9 cellular contexts compared by ENCODE assay signal in the genomic region with DNA sequence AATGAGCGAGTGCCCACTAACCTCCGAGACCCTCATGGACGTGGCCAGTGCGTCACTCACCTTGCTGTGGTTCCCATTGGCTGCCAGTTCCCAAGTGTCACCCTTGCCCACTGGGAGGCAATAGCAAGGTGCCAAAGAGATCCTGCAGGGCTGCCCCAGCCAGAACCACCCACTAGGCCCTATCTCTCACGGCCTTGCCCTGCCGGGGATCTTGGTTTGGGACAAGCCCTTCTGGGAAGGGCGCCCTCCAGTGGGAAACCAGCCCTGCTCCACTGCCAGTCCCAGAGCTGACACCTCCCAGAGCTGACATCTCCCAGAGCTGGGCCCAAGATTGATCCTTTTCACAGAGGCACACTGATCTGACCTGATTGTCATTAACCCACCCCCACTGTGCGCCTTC. TPM values are rescaled to one million over a fixed set of nuclear protein-coding genes. Genes with fewer than 3 reads are reported as not detected.
A peak's percentile ranks its signal among the peaks of the same experiment; 100 is the strongest.
DNase-seq lines count a peak whose midpoint lies in the region; ATAC-seq and TF ChIP-seq lines count a peak whose summit lies in the region.
"Had no signal": no experiment of that assay in that cellular context is flagged by ENCODE, and none has a peak within 500 bp of the region (broad histone marks: within the 10 kb centered on the region; RNA-seq: fewer than 3 reads in every experiment).

No MANE protein-coding gene starts in this region.

- peak in 4 of 6 experiments; percentile 27 to 48 (median 42) for TF ChIP-seq CTCF in Peyer's patch (IDR thresholded peaks at IDR 0.05)

- peak; percentile 31 for ATAC-seq in esophagus mucosa
- ATAC-seq in GM19452 (IDR thresholded peaks at IDR 0.05; ENCODE audit: unreplicated experiment): no peak

- H3K27me3 ChIP-seq in Peyer's patch: no peaks in the 10 kb centered on the region
- H3K27me3 ChIP-seq: BLaER1 had no signal

- no peaks in the 10 kb centered on the region for H3K9me3 ChIP-seq in Peyer's patch
- H3K9me3 ChIP-seq: BLaER1 had no signal

- H3K36me3 ChIP-seq in Peyer's patch: no peaks in the 10 kb centered on the region
- H3K36me3 ChIP-seq: BLaER1 had no signal

- no peak for TF ChIP-seq POLR2A in Peyer's patch (IDR thresholded peaks at IDR 0.05)

- H3K4me1 ChIP-seq in Peyer's patch: peaks cover 0 to 19% (median 11%) of the 10 kb centered on the region in 4 donors

- no peak overlapping the region for H3K27ac ChIP-seq in Peyer's patch

- DNase-seq in NCI-H2227 (lab: John Stamatoyannopoulos, UW; ENCODE audit: unreplicated experiment) (peak; percentile 17), NCI-H2227 treated with DMSO at 0.1 percent for 48 hours (lab: John Stamatoyannopoulos, UW) (no peak), Peyer's patch (peak in 1 of 3 donors; percentile 57), NCI-H187 treated with DMSO at 0.1 percent for 48 hours (lab: John Stamatoyannopoulos, UW) (no peak), NCI-H2107 (lab: John Stamatoyannopoulos, UW) (no peak)
- DNase-seq in stimulated activated CD4-positive, alpha-beta T cell treated with anti-CD3 and anti-CD28 coated beads, Interleukin-4, amount 100 ng/mL, for 1 hour: peak; percentile 43

- no peak overlapping the region for H3K4me3 ChIP-seq in Peyer's patch
- H3K4me3 ChIP-seq: BLaER1 had no signal

RNA-seq across cellular contexts. Expression of a gene that starts 2.1 kb away (rescaled TPM):
- 10 to 100 TPM; 16.1 to 30.1 (median 22.0) TPM for total RNA-seq in Peyer's patch
- 35.2 TPM for total RNA-seq in esophagus mucosa

RNA-seq across cellular contexts. Expression of a gene that starts 21.8 kb away (rescaled TPM):
- total RNA-seq in Peyer's patch: 100 to 1,000 TPM; 122 to 173 (median 131) TPM
- 20.6 TPM for total RNA-seq in esophagus mucosa

Comparison
In these comparisons a context has a peak if more than half of its experiments do, and no peak if none do; other contexts are left out.
1. DNase-seq: peak in NCI-H2227 (single experiment) and stimulated activated CD4-positive, alpha-beta T cell treated with anti-CD3 and anti-CD28 coated beads, Interleukin-4, amount 100 ng/mL, for 1 hour (single experiment); none in NCI-H2227 treated with DMSO at 0.1 percent for 48 hours (single experiment), NCI-H187 treated with DMSO at 0.1 percent for 48 hours (single experiment) and NCI-H2107 (single experiment).